12 cellular contexts compared by ENCODE assay signal in the genomic region with DNA sequence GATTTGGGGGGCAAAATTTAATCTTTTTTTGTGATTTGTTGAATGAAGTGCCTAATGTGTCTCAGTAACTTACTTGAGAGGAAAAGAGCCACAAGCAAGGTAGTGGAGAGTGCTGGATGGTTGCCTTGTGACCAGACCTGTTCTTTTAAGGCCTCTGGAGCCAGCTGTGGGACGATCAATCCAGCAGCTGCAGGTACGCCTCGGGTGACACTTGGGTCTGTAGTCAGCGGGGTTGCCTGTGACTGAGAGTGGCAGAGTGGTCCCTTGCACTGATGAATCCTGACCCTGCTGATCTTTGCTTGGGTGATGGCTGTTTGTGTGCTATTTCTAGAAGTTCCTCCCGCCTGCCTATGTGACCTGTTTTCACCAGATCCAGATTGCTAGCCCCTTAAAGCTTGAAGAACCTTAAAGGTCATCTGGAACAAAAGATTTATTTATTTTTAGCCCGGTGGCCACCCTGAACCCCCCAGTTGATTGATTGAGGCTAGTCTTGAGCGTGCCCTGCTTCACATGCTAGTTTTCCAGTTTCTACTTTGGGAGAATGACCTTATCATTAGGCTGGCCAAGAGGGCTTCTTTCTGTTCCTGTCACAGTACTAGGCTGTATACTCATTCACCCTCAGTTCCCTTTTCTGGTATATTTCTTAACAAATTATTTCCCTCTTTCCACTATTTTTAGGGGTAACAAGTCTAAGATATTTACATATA. TPM values are rescaled to one million over a fixed set of nuclear protein-coding genes. Genes with fewer than 3 reads are reported as not detected.
DNase-seq lines count a peak whose midpoint lies in the region; ATAC-seq and TF ChIP-seq lines count a peak whose summit lies in the region.
"Had no signal": no experiment of that assay in that cellular context is flagged by ENCODE, and none has a peak within 500 bp of the region (broad histone marks: within the 10 kb centered on the region; RNA-seq: fewer than 3 reads in every experiment).

No MANE protein-coding gene starts in this region.

- no peaks in the 10 kb centered on the region for H3K27me3 Mint-ChIP-seq in activated naive CD4-positive, alpha-beta T cell treated with anti-CD3 and anti-CD28 coated beads, Interleukin-2, amount 10 ng/mL, durations not matched to agents 7 days and 5 days

- peak in 1 of 2 donors; percentile 5 for ATAC-seq in activated naive CD4-positive, alpha-beta T cell treated with anti-CD3 and anti-CD28 coated beads, Interleukin-2, amount 50 U/mL, for 72 hours
- ATAC-seq in lung (ENCODE audit: insufficient read depth, low FRiP score) (peak; percentile 61), upper lobe of right lung (peak; percentile 62), HG03108 (IDR thresholded peaks at IDR 0.05; ENCODE audit: unreplicated experiment) (no peak), left colon (no peak), HG02840 (IDR thresholded peaks at IDR 0.05; ENCODE audit: low FRiP score, unreplicated experiment) (no peak)

- CTCF ChIA-PET in activated naive CD4-positive, alpha-beta T cell treated with anti-CD3 and anti-CD28 coated beads, Interleukin-2, amount 10 ng/mL, durations not matched to agents 7 days and 5 days (lab: Charles Lee), result interaction anchor here (1.0 to 1.7 kb wide), 5 partner anchors 10 to 103 kb away, joined by 3 to 5 read pairs (median 4); no protein-coding TSS in a partner anchor

- DNase-seq in activated naive CD4-positive, alpha-beta T cell treated with anti-CD3 and anti-CD28 coated beads, Interleukin-2, amount 10 ng/mL, durations not matched to agents 7 days and 5 days, result no peak
- DNase-seq in activated naive CD4-positive, alpha-beta T cell treated with Interleukin-2 at 50 U/mL for 16 hours, result no peak
- no peak for DNase-seq in activated naive CD4-positive, alpha-beta T cell treated with anti-CD3 and anti-CD28 coated beads, Interleukin-2, amount 50 U/mL, for 72 hours (ENCODE audit: low spot score in 2 of 2)
- DNase-seq in lung (ENCODE audit: low spot score) (no peak), upper lobe of right lung (no peak), left colon (no peak)
- DNase-seq: activated B cell treated with CpG ODN at 0.5 μM for 24 hours, AML-193, NCI-H748 treated with DMSO at 0.1 percent for 48 hours, pancreas had no signal

- H3K27ac Mint-ChIP-seq in activated naive CD4-positive, alpha-beta T cell treated with anti-CD3 and anti-CD28 coated beads, Interleukin-2, amount 10 ng/mL, durations not matched to agents 7 days and 5 days, result peak overlapping the region; percentile 98
- H3K27ac Mint-ChIP-seq in activated naive CD4-positive, alpha-beta T cell treated with anti-CD3 and anti-CD28 coated beads, Interleukin-2, amount 50 U/mL, for 72 hours, result peak overlapping the region; percentile 98 to 99
- H3K27ac Mint-ChIP-seq: activated B cell treated with CpG ODN at 0.5 μM for 24 hours had no signal

- H3K36me3 ChIP-seq in lung (ENCODE audit: control insufficient read depth in 2 of 2, insufficient read depth in 2 of 2, low read length in 2 of 2) (no peaks in the 10 kb centered on the region), upper lobe of right lung (no peaks in the 10 kb centered on the region)
- H3K36me3 ChIP-seq: pancreas had no signal

- 61 to 65% methylated on average over 7 of the region's 7 CpGs for WGBS in lung, 2 donors

- H3K4me3 Mint-ChIP-seq in activated naive CD4-positive, alpha-beta T cell treated with anti-CD3 and anti-CD28 coated beads, Interleukin-2, amount 10 ng/mL, durations not matched to agents 7 days and 5 days, result peak overlapping the region; percentile 60
- H3K4me3 Mint-ChIP-seq: activated B cell treated with CpG ODN at 0.5 μM for 24 hours had no signal

- peaks cover 99% of the 10 kb centered on the region for H3K4me1 Mint-ChIP-seq in activated naive CD4-positive, alpha-beta T cell treated with anti-CD3 and anti-CD28 coated beads, Interleukin-2, amount 10 ng/mL, durations not matched to agents 7 days and 5 days

- no peak for TF ChIP-seq CTCF in lung (IDR thresholded peaks at IDR 0.05; ENCODE audit: control extremely low read depth, extremely low read depth)
- TF ChIP-seq CTCF in upper lobe of right lung (IDR thresholded peaks at IDR 0.05), result no peak

- peaks cover 69% of the 10 kb centered on the region for H3K36me3 Mint-ChIP-seq in activated naive CD4-positive, alpha-beta T cell treated with anti-CD3 and anti-CD28 coated beads, Interleukin-2, amount 10 ng/mL, durations not matched to agents 7 days and 5 days
- peaks cover 55 to 59% of the 10 kb centered on the region in 2 donors for H3K36me3 Mint-ChIP-seq in activated naive CD4-positive, alpha-beta T cell treated with anti-CD3 and anti-CD28 coated beads, Interleukin-2, amount 50 U/mL, for 72 hours

- H3K4me1 ChIP-seq in lung (ENCODE audit: control insufficient read depth in 2 of 2, insufficient read depth in 2 of 2, low read length in 2 of 2), result peaks cover 8 to 17% of the 10 kb centered on the region in 2 donors
- H3K4me1 ChIP-seq in upper lobe of right lung, result peaks cover 65% of the 10 kb centered on the region
- H3K4me1 ChIP-seq: pancreas had no signal

- H3K9me3 Mint-ChIP-seq in activated naive CD4-positive, alpha-beta T cell treated with anti-CD3 and anti-CD28 coated beads, Interleukin-2, amount 10 ng/mL, durations not matched to agents 7 days and 5 days, result peaks cover 4% of the 10 kb centered on the region
- H3K9me3 Mint-ChIP-seq in activated naive CD4-positive, alpha-beta T cell treated with anti-CD3 and anti-CD28 coated beads, Interleukin-2, amount 50 U/mL, for 72 hours, result peaks cover 7 to 8% of the 10 kb centered on the region in 2 donors
- H3K9me3 Mint-ChIP-seq: activated B cell treated with CpG ODN at 0.5 μM for 24 hours had no signal

- H3K9me3 ChIP-seq in lung (ENCODE audit: control insufficient read depth in 2 of 2, insufficient read depth in 1 of 2, low read length in 1 of 2) (no peaks in the 10 kb centered on the region), upper lobe of right lung (no peaks in the 10 kb centered on the region)
- H3K9me3 ChIP-seq: pancreas had no signal

- H3K27ac ChIP-seq in lung (ENCODE audit: low read depth in 1 of 2, low read length in 1 of 2), result peak overlapping the region; percentile 55 to 90
- H3K27ac ChIP-seq in upper lobe of right lung, result peak overlapping the region; percentile 78

- H3K4me3 ChIP-seq in lung (no peak overlapping the region), upper lobe of right lung (peak overlapping the region; percentile 10)
- H3K4me3 ChIP-seq: pancreas had no signal

- intact Hi-C loops in upper lobe of right lung (cut with DNase I), result no loop called here
- intact Hi-C loops in left colon (cut with DNase I, micrococcal nuclease), result no loop called here

- H3K27me3 ChIP-seq in lung (ENCODE audit: control insufficient read depth, insufficient read depth) (no peaks in the 10 kb centered on the region), upper lobe of right lung (no peaks in the 10 kb centered on the region)
- H3K27me3 ChIP-seq: pancreas had no signal

RNA-seq across cellular contexts. Expression of a gene that starts 23.2 kb away (rescaled TPM):
- 100 to 1,000 TPM; 131 to 216 TPM for total RNA-seq in activated naive CD4-positive, alpha-beta T cell treated with anti-CD3 and anti-CD28 coated beads, Interleukin-2, amount 50 U/mL, for 72 hours
- total RNA-seq in lung (100 to 1,000 TPM in 1 of 2 donors, 10 to 100 TPM in 1; 67.9 to 126 TPM), upper lobe of right lung (74.4 TPM), left colon (10 to 100 TPM; 11.7 to 11.9 TPM)
- polyA plus RNA-seq in lung, result 10 to 100 TPM; 12.9 to 34.9 TPM

Comparison
In these comparisons a context has a peak if more than half of its experiments do, and no peak if none do; other contexts are left out.
1. ATAC-seq: peak in lung (single experiment) and upper lobe of right lung (single experiment); none in HG03108 (single experiment), left colon (single experiment) and HG02840 (single experiment).